ENCODE assay signal across 8 cellular contexts in genomic region chr3:171453175-171453868, GRCh38. TPM values are rescaled to one million over a fixed set of nuclear protein-coding genes. Genes with fewer than 3 reads are reported as not detected.
DNase-seq lines count a peak whose midpoint lies in the region; ATAC-seq, FAIRE-seq and TF ChIP-seq lines count a peak whose summit lies in the region.

No MANE protein-coding gene starts in this region.

- WGBS in small intestine, 3 donors = 79 to 84% (median 83%) methylated on average over 12 of the region's 12 CpGs

- no peaks in the 10 kb centered on the region for H3K36me3 ChIP-seq in cardiac muscle cell
- no peaks in the 10 kb centered on the region for H3K36me3 ChIP-seq in OCI-LY7 (ENCODE audit: insufficient read depth, low read length)
- no peaks in the 10 kb centered on the region for H3K36me3 ChIP-seq in small intestine (ENCODE audit: control insufficient read depth in 2 of 2, insufficient read depth in 2 of 2, low read length in 2 of 2)

- H2AFZ ChIP-seq in OCI-LY7 (ENCODE audit: low read length) = no peak overlapping the region

- H3K4me3 ChIP-seq in cardiac muscle cell = no peak overlapping the region
- H3K4me3 ChIP-seq in OCI-LY7 (ENCODE audit: low read depth, low read length, poor library complexity, severe bottlenecking) = no peak overlapping the region
- no peak overlapping the region for H3K4me3 ChIP-seq in fibroblast of villous mesenchyme (ENCODE audit: low read depth, low read length)
- no peak overlapping the region for H3K4me3 ChIP-seq in small intestine (ENCODE audit: low read depth in 1 of 2, low read length in 2 of 2)

- H3K4me2 ChIP-seq in OCI-LY7 (ENCODE audit: low read length) = no peak overlapping the region

- no TSS peak for BruUV-seq in OCI-LY7 (replicated peaks; lab: Mats Ljungman, UMichigan)

- no peaks in the 10 kb centered on the region for H3K9me2 ChIP-seq in OCI-LY7 (ENCODE audit: insufficient read depth, low read length)

- CTCF ChIA-PET in OCI-LY7 (lab: Charles Lee; ENCODE audit: unreplicated experiment) = no interaction called here

- H3K4me1 ChIP-seq in cardiac muscle cell (ENCODE audit: low read depth) (peaks cover 28% of the 10 kb centered on the region), OCI-LY7 (ENCODE audit: insufficient read depth, low read length, poor library complexity, severe bottlenecking) (no peaks in the 10 kb centered on the region), small intestine (ENCODE audit: control insufficient read depth in 2 of 2, insufficient read depth in 1 of 2, low read depth in 1 of 2, low read length in 1 of 2) (peaks cover 12 to 13% of the 10 kb centered on the region in 2 donors)

- TF ChIP-seq CTCF in cardiac muscle cell (IDR thresholded peaks at IDR 0.05; ENCODE audit: low read depth, low read length) (peak; percentile 41), OCI-LY7 (conservative IDR thresholded peaks at IDR 0.05; ENCODE audit: low read length) (peak; percentile 51), fibroblast of villous mesenchyme (IDR thresholded peaks at IDR 0.05; ENCODE audit: insufficient read depth, low read depth, low read length) (peak; percentile 36)

- ATAC-seq in left cardiac atrium = no peak
- ATAC-seq in GM21529 (IDR thresholded peaks at IDR 0.05; ENCODE audit: unreplicated experiment) = no peak

- FAIRE-seq in small intestine (lab: Jason Lieb, UNC) = no peak

- intact Hi-C loops in left cardiac atrium (cut with DNase I) = loop anchor here in 1 of 2 donors (10.0 kb wide), 1 partner anchor 129 kb away; no protein-coding TSS in a partner anchor
- intact Hi-C loops in OCI-LY7 (cut with micrococcal nuclease; ENCODE audit: unreplicated experiment) = no loop called here

- H3K79me2 ChIP-seq in OCI-LY7 (ENCODE audit: insufficient read depth, low read depth, low read length) = no peaks in the 10 kb centered on the region

- no peaks in the 10 kb centered on the region for H3K9me3 ChIP-seq in cardiac muscle cell (ENCODE audit: low read depth)
- H3K9me3 ChIP-seq in OCI-LY7 (ENCODE audit: low read length) = no peaks in the 10 kb centered on the region
- H3K9me3 ChIP-seq in small intestine (ENCODE audit: control insufficient read depth, low read depth) = no peaks in the 10 kb centered on the region

- POLR2A ChIA-PET in OCI-LY7 (lab: Charles Lee) = no interaction called here

- H3K27ac ChIP-seq in cardiac muscle cell (peak overlapping the region; percentile 4), OCI-LY7 (ENCODE audit: low read depth, low read length, poor library complexity, severe bottlenecking) (no peak overlapping the region), small intestine (ENCODE audit: low read depth in 1 of 2, low read length in 1 of 2) (peak overlapping the region; percentile 38 to 39)

- no peaks in the 10 kb centered on the region for H4K20me1 ChIP-seq in OCI-LY7 (ENCODE audit: insufficient read depth, low read length)

- DNase-seq in cardiac muscle cell (ENCODE audit: low read depth in 1 of 2, low spot score in 1 of 2) = peak in 1 of 2 donors; percentile 67
- no peak for DNase-seq in left cardiac atrium
- no peak for DNase-seq in OCI-LY7 (ENCODE audit: low spot score)
- DNase-seq in fibroblast of villous mesenchyme (ENCODE audit: low read depth) = no peak
- no peak for DNase-seq in small intestine
- no peak for DNase-seq in DMS79 (lab: John Stamatoyannopoulos, UW)
- DNase-seq in SIG-M5 (lab: John Stamatoyannopoulos, UW) = no peak

- H3K27me3 ChIP-seq in cardiac muscle cell = no peaks in the 10 kb centered on the region
- no peaks in the 10 kb centered on the region for H3K27me3 ChIP-seq in small intestine (ENCODE audit: control insufficient read depth in 2 of 2, insufficient read depth in 2 of 2, low read length in 2 of 2)

RNA-seq across cellular contexts. Expression of gene TNIK, which starts 6.9 kb away (rescaled TPM):
- total RNA-seq in cardiac muscle cell = 26.4 and 55.1 TPM in 2 replicates
- polyA plus RNA-seq in cardiac muscle cell = 32.6 and 32.8 TPM in 2 replicates
- 10 to 100 TPM; 13.6 to 16.0 TPM for total RNA-seq in left cardiac atrium
- not detected in 2 replicates for total RNA-seq in OCI-LY7 (2014; rRNA removed; shearing (Covaris generic))
- not detected in 2 replicates for total RNA-seq in OCI-LY7 (2022)
- total RNA-seq in fibroblast of villous mesenchyme = 5.2 and 7.7 TPM in 2 replicates
- 10 to 100 TPM; 14.9 to 38.7 (median 24.9) TPM for polyA plus RNA-seq in small intestine
